In the genomic region with DNA sequence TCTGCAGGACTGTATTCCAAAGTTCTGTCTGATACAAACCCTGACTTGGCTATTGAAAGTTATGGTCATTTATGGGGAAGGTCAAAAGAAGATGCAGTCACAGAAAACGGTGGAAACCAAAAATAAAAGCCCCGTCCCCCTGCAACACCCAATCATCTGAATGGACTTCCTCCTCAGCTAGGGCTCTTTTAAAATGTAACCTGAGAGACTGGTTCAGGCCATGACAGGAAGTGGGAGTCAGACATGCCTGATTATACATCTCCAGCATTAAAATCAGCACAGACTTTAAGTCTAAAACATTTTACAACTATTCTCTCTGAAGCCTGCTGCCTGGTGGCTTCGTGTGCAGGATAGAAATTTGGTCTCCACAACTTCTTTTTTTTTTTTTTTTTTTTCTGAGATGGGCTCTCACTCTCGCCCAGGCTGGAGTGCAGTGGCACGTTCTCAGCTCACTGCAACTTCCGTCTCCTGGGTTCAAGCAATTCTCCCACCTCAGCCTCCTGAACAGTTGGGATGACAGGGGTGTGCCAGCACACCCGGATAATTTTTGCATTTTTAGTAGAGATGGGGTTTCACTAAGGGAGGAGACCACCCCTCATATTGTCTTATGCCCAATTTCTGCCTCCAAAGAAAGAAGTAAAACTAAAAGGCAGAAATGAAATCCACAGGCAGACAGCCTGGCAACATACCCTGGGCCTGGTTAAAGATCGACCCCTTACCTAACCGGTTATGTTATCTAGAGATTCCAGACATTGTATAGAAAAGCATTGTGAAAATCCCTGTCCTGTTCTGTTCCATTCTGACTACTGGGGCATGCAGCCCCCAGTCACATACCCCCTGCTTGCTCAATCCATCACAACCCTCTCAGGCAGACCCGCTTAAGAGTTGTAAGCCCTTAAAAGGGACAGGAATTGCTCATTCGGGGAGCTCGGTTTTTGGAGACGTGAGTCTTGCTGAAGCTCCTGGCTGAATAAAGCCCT, we compare ENCODE assay signal across 11 cellular contexts. TPM values are rescaled to one million over a fixed set of nuclear protein-coding genes. Genes with fewer than 3 reads are reported as not detected.
A peak's percentile ranks its signal among the peaks of the same experiment; 100 is the strongest.
DNase-seq lines count a peak whose midpoint lies in the region; ATAC-seq, FAIRE-seq and TF ChIP-seq lines count a peak whose summit lies in the region.
"Had no signal": no experiment of that assay in that cellular context is flagged by ENCODE, and none has a peak within 500 bp of the region (broad histone marks: within the 10 kb centered on the region; RNA-seq: fewer than 3 reads in every experiment).

No MANE protein-coding gene starts in this region.

- no peaks in the 10 kb centered on the region for H3K27me3 ChIP-seq in A673 (replicated peaks; ENCODE audit: insufficient read depth, low read depth, low read length, poor library complexity)
- no peaks in the 10 kb centered on the region for H3K27me3 ChIP-seq in K562 (ENCODE audit: control insufficient read depth in 2 of 2, insufficient read depth in 2 of 2, low read length in 2 of 2)

- TF ChIP-seq EP300 in K562 (IDR thresholded peaks at IDR 0.05; ENCODE audit: low read length), result no peak

- ATAC-seq in GM19035 (IDR thresholded peaks at IDR 0.05; ENCODE audit: unreplicated experiment) (peak; percentile 52), HG03354 (IDR thresholded peaks at IDR 0.05; ENCODE audit: poor library complexity, severe bottlenecking, unreplicated experiment) (peak; percentile 66), K562 (peak; percentile 83), esophagus mucosa (no peak)

- H3K4me2 ChIP-seq in K562 (ENCODE audit: insufficient read depth, low read length), result no peak overlapping the region

- no peak overlapping the region for H3K27ac ChIP-seq in A673 (ENCODE audit: low read depth, low read length, poor library complexity, severe bottlenecking)
- H3K27ac ChIP-seq in K562 (ENCODE audit: extremely low read depth, low read depth, low read length), result no peak overlapping the region

- no peaks in the 10 kb centered on the region for H4K20me1 ChIP-seq in K562 (replicated peaks; ENCODE audit: control insufficient read depth, insufficient read depth, low read length)

- H3K9me1 ChIP-seq in K562 (ENCODE audit: control insufficient read depth, insufficient read depth, low read length), result no peaks in the 10 kb centered on the region

- H3K79me2 ChIP-seq in K562 (ENCODE audit: control insufficient read depth, insufficient read depth, low read length), result no peaks in the 10 kb centered on the region

- CTCF ChIA-PET in A673 (lab: Charles Lee) (no interaction called here), K562 (lab: Yijun Ruan, JAX; ENCODE audit: low intra/inter-chr PET ratio) (no interaction called here)

- H3K36me3 ChIP-seq in A673 (ENCODE audit: insufficient read depth, low read length, poor library complexity, severe bottlenecking) (no peaks in the 10 kb centered on the region), K562 (ENCODE audit: control insufficient read depth, insufficient read depth, low read length) (no peaks in the 10 kb centered on the region)

- 42% methylated on average over 13 of the region's 13 CpGs for WGBS in K562 (ENCODE audit: insufficient coverage, low coverage, missing lambda C conversion rate)

- BruUV-seq in A673 (replicated peaks; lab: Mats Ljungman, UMichigan) (no TSS peak), K562 (replicated peaks; lab: Mats Ljungman, UMichigan) (no TSS peak)

- DNase-seq in A673 (ENCODE audit: low spot score) (peak; percentile 69), K562 (ENCODE audit: extremely low read depth in 1 of 4, low spot score in 3 of 4) (peak in 1 of 4 experiments; percentile 35), D721Med (ENCODE audit: insufficient read length, low spot score) (no peak), NCI-H510A treated with DMSO at 0.1 percent for 48 hours (lab: John Stamatoyannopoulos, UW) (no peak), NCI-H1417 treated with DMSO at 0.1 percent for 48 hours (lab: John Stamatoyannopoulos, UW) (no peak)
- DNase-seq: activated effector memory CD4-positive, alpha-beta T cell treated with Interleukin-2 at 50 U/mL for 16 hours; NCI-H146 had no signal

- in situ Hi-C loops in K562 (cut with MboI), result no loop called here

- POLR2A ChIA-PET in A673 (lab: Charles Lee; ENCODE audit: low non-redundant PET), result no interaction called here
- POLR2A ChIA-PET in K562 (lab: Yijun Ruan, JAX), result interaction anchor here (0.7 kb wide), 1 partner anchor 10 kb away, joined by 4 read pairs; no protein-coding TSS in a partner anchor

- H3K4me1 ChIP-seq in A673 (ENCODE audit: insufficient read depth, low read length, poor library complexity, severe bottlenecking) (peaks cover 10% of the 10 kb centered on the region), K562 (replicated peaks in 1 of 2; ENCODE audit: control insufficient read depth in 2 of 2, insufficient read depth in 2 of 2, low read length in 2 of 2) (no peaks in the 10 kb centered on the region; a peak in 1 of 5 replicates)

- intact Hi-C loops in A673 (cut with micrococcal nuclease; ENCODE audit: unreplicated experiment) (no loop called here), K562 (cut with micrococcal nuclease) (no loop called here)

- no peak overlapping the region for H3K4me3 ChIP-seq in A673 (ENCODE audit: low read depth, low read length, poor library complexity, severe bottlenecking)
- no peak overlapping the region for H3K4me3 ChIP-seq in K562
- H3K4me3 ChIP-seq: lung had no signal

- TF ChIP-seq CTCF in A673 (conservative IDR thresholded peaks at IDR 0.05; ENCODE audit: low read depth, low read length) (no peak), K562 (IDR thresholded peaks at IDR 0.05 in 2 of 3, conservative IDR thresholded peaks at IDR 0.05 in 1 of 3; ENCODE audit: insufficient read depth in 2 of 3, low read depth in 1 of 3, low read length in 3 of 3) (no peak), D721Med (IDR thresholded peaks at IDR 0.05; ENCODE audit: insufficient read depth, missing control alignments) (no peak)

- no peak for TF ChIP-seq POLR2A in K562 (conservative IDR thresholded peaks at IDR 0.05)

- no peak overlapping the region; a peak in 1 of 4 replicates for H3K9ac ChIP-seq in K562 (ENCODE audit: insufficient read depth in 1 of 2, low read depth in 2 of 2, low read length in 2 of 2)

- H2AFZ ChIP-seq in K562 (ENCODE audit: low read depth, low read length), result peak overlapping the region; percentile 71

- TF ChIP-seq RAD21 in K562 (CRISPR knock-in tag; conservative IDR thresholded peaks at IDR 0.05 in 1 of 2, IDR thresholded peaks at IDR 0.05 in 1 of 2), result no peak

- peak; percentile 70 for FAIRE-seq in K562 (lab: Jason Lieb, UNC)
- FAIRE-seq in D721Med (lab: Jason Lieb, UNC), result no peak

- H3K9me3 ChIP-seq in A673 (ENCODE audit: low read depth, low read length, poor library complexity, severe bottlenecking) (no peaks in the 10 kb centered on the region), K562 (replicated peaks; ENCODE audit: control insufficient read depth, insufficient read depth, low read depth, low read length) (no peaks in the 10 kb centered on the region)

TF ChIP-seq in K562, 482 proteins besides CTCF, POLR2A, EP300 and RAD21 (continues in another document):
- peak; percentile 28; the same call in 1 of the 2 replicates for TF ChIP-seq RFX1 (IDR thresholded peaks at IDR 0.05)
- TF ChIP-seq MYNN (IDR thresholded peaks at IDR 0.05), result peak; percentile 91; the same call in 1 of the 2 replicates
- no peak for TF ChIP-seq MYNN (CRISPR knock-in tag; IDR thresholded peaks at IDR 0.05)
- no peak for TF ChIP-seq POLR2AphosphoS2 (IDR thresholded peaks at IDR 0.05; ENCODE audit: low read length)
- no peak for TF ChIP-seq CREB1 (IDR thresholded peaks at IDR 0.05)
- TF ChIP-seq CREB1 (CRISPR knock-in tag; IDR thresholded peaks at IDR 0.05), result no peak
- TF ChIP-seq MTA1 (IDR thresholded peaks at IDR 0.05; ENCODE audit: borderline replicate concordance), result no peak

RNA-seq across cellular contexts. Expression of a gene that starts 30.1 kb away (rescaled TPM):
- total RNA-seq in A673 (2021) (13.6 and 14.1 TPM in 2 replicates), K562 (2014; rRNA removed) (2.2 and 2.5 TPM in 2 replicates), K562 (2014; rRNA removed; fragmentation: Illumina TruSeq; extraction: Trizol) (2.0 and 2.4 TPM in 2 replicates), K562 (2015; rRNA removed; fragmentation: Illumina TruSeq; extraction: Trizol) (2.0 and 2.5 TPM in 2 replicates), K562 (2021) (1.1 and 2.4 TPM in 2 replicates), esophagus mucosa (19.0 TPM)
- 2.8 and 4.8 TPM in 2 replicates for total RNA-seq in K562 (2011; cell fraction: chromatin; rRNA removed; ENCODE audit: low replicate concordance)
- 1.3 and 2.0 TPM in 2 replicates for total RNA-seq in K562 (2011; cell fraction: nucleolus; rRNA removed)
- total RNA-seq in K562 (2011; cell fraction: nucleoplasm; rRNA removed), result 3.2 and 4.5 TPM in 2 replicates
- polyA plus RNA-seq in K562 (2011; rRNA removed) (2.4 and 4.5 TPM in 2 replicates), K562 (2014; fragmentation: Illumina TruSeq; extraction: Trizol) (1.8 and 1.9 TPM in 2 replicates), K562 (2014; fragmentation: Nextera tagmentation; extraction: Ambion mirVana) (1 to 10 TPM in 1 of 2 experiments, under 1 TPM in 1; 0.99 to 1.0 TPM), K562 (2014; rRNA removed) (4.2 and 4.3 TPM in 2 replicates)
- 1.5 and 1.7 TPM in 2 replicates for polyA plus RNA-seq in K562 (2011; cell fraction: cytosol; rRNA removed)
- polyA plus RNA-seq in K562 (2011; cell fraction: nucleus; rRNA removed), result 2.4 TPM in 2 replicates
- 2.3 and 2.6 TPM in 2 replicates for polyA plus RNA-seq in K562 (2012)
- 1.2 and 2.1 TPM in 2 replicates for polyA minus RNA-seq in K562 (2011; rRNA and poly(A)+ RNA removed)
- not detected in 2 replicates for polyA minus RNA-seq in K562 (2011; cell fraction: cytosol; rRNA and poly(A)+ RNA removed)
- polyA minus RNA-seq in K562 (2011; cell fraction: nucleus; rRNA and poly(A)+ RNA removed), result 0.54 and 1.2 TPM in 2 replicates

RNA-seq across cellular contexts. Expression of a gene that starts 56.9 kb away (rescaled TPM):
- 34.9 and 37.4 TPM in 2 replicates for total RNA-seq in A673 (2021)
- total RNA-seq in K562 (2011; cell fraction: chromatin; rRNA removed; ENCODE audit: low replicate concordance), result 43.5 and 111 TPM in 2 replicates
- 26.8 and 30.9 TPM in 2 replicates for total RNA-seq in K562 (2011; cell fraction: nucleolus; rRNA removed)
- 39.2 and 43.8 TPM in 2 replicates for total RNA-seq in K562 (2011; cell fraction: nucleoplasm; rRNA removed)
- total RNA-seq in K562 (2014; rRNA removed), result 13.8 and 19.7 TPM in 2 replicates
- 30.9 and 32.5 TPM in 2 replicates for total RNA-seq in K562 (2014; rRNA removed; fragmentation: Illumina TruSeq; extraction: Trizol)
- total RNA-seq in K562 (2015; rRNA removed; fragmentation: Illumina TruSeq; extraction: Trizol), result 27.2 and 28.9 TPM in 2 replicates
- 25.1 and 26.7 TPM in 2 replicates for total RNA-seq in K562 (2021)
- polyA plus RNA-seq in K562 (2011; rRNA removed), result 26.4 and 30.5 TPM in 2 replicates
- polyA plus RNA-seq in K562 (2011; cell fraction: cytosol; rRNA removed), result 20.9 and 24.4 TPM in 2 replicates
- 26.2 and 37.4 TPM in 2 replicates for polyA plus RNA-seq in K562 (2011; cell fraction: nucleus; rRNA removed)
- 14.6 and 16.2 TPM in 2 replicates for polyA plus RNA-seq in K562 (2012)
- 28.7 and 33.5 TPM in 2 replicates for polyA plus RNA-seq in K562 (2014; fragmentation: Illumina TruSeq; extraction: Trizol)
- polyA plus RNA-seq in K562 (2014; fragmentation: Nextera tagmentation; extraction: Ambion mirVana), result 10 to 100 TPM; 21.3 to 25.9 TPM
- 17.8 and 20.1 TPM in 2 replicates for polyA plus RNA-seq in K562 (2014; rRNA removed)
- polyA minus RNA-seq in K562 (2011; rRNA and poly(A)+ RNA removed), result 53.1 and 55.6 TPM in 2 replicates
- polyA minus RNA-seq in K562 (2011; cell fraction: cytosol; rRNA and poly(A)+ RNA removed), result 14.7 and 16.5 TPM in 2 replicates
- 43.2 and 79.5 TPM in 2 replicates for polyA minus RNA-seq in K562 (2011; cell fraction: nucleus; rRNA and poly(A)+ RNA removed)
- total RNA-seq in esophagus mucosa, result 15.9 TPM
